13 cellular contexts compared by ENCODE assay signal in the genomic region with DNA sequence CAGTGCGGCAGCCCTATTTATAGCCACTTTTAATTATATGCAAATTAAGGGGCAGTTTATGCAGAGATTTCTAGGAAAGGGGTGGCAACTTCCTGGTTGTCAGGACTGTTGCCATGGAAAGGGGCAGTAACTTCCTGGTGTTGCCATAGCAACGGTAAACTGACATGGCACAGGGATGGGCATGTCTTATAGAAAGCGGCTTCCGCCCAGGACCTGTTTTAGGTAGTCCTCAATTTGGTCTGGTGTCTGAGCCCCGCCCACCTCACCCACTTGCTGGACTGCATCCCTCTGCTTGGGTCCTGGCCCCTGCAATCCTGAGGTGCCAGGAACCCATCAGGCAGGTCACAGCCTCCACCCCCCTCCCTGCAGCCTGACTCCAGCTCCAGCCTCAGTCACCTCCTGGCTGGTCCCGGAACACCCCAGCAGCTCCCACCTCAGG.
A peak's percentile ranks its signal among the peaks of the same experiment; 100 is the strongest.
DNase-seq lines count a peak whose midpoint lies in the region; ATAC-seq and TF ChIP-seq lines count a peak whose summit lies in the region.
"Had no signal": no experiment of that assay in that cellular context is flagged by ENCODE, and none has a peak within 500 bp of the region (broad histone marks: within the 10 kb centered on the region; RNA-seq: fewer than 3 reads in every experiment).

No MANE protein-coding gene starts in this region.

- H3K9me3 ChIP-seq in transverse colon: no peaks in the 10 kb centered on the region

- no peak for TF ChIP-seq EP300 in transverse colon (IDR thresholded peaks at IDR 0.05; ENCODE audit: low read depth)

- no peak for ATAC-seq in HG03097 (IDR thresholded peaks at IDR 0.05; ENCODE audit: low FRiP score, unreplicated experiment)
- ATAC-seq: GM12878 had no signal

- peak; percentile 44 for DNase-seq in A172 (ENCODE audit: low spot score)
- peak; percentile 5 for DNase-seq in ELR (ENCODE audit: low read depth)
- DNase-seq in NCI-H2196 treated with DMSO at 0.1 percent for 48 hours (lab: John Stamatoyannopoulos, UW; ENCODE audit: unreplicated experiment): peak; percentile 2
- DNase-seq in dorsolateral prefrontal cortex: peak in 7 of 10 donors; percentile 6 to 72 (median 45)
- no peak for DNase-seq in GM10266 (ENCODE audit: extremely low spot score)
- DNase-seq in transverse colon: no peak
- no peak for DNase-seq in activated naive CD4-positive, alpha-beta T cell (lab: John Stamatoyannopoulos, UW)
- DNase-seq: activated CD4-positive, alpha-beta T cell treated with anti-CD3 and anti-CD28 coated beads, Interleukin-2, amount 50 U/mL, for 1 hour; C1 segment of cervical spinal cord; effector CD8-positive, alpha-beta T cell had no signal

- in situ Hi-C loops in transverse colon (cut with MboI; ENCODE audit: low pct_ligation_motif_present in 1 of 4, low pct_unique_long_range_greater_than_20kb in 1 of 4, low sequenced_read_pairs in 3 of 4): no loop called here

- H3K27ac ChIP-seq in dorsolateral prefrontal cortex: no peak overlapping the region
- no peak overlapping the region for H3K27ac ChIP-seq in transverse colon

- 17 to 74% methylated on average over 1 to 6 of the region's 6 CpGs for WGBS in transverse colon (ENCODE audit: low coverage in 1 of 2), 2 donors

- peak overlapping the region in 1 of 59 donors; percentile 6 for H3K4me3 ChIP-seq in dorsolateral prefrontal cortex
- no peak overlapping the region for H3K4me3 ChIP-seq in transverse colon
- H3K4me3 ChIP-seq: GM12878, smooth muscle cell had no signal

- H3K27me3 ChIP-seq in dorsolateral prefrontal cortex (peaks cover 0 to 17% (median 0%) of the 10 kb centered on the region in 45 donors), transverse colon (no peaks in the 10 kb centered on the region)

- intact Hi-C loops in dorsolateral prefrontal cortex (cut with DNase I): loop anchor here in 1 of 2 donors (10.0 kb wide), 1 partner anchor 91 kb away; no protein-coding TSS in a partner anchor
- intact Hi-C loops in transverse colon (cut with DNase I; ENCODE audit: low total_unique reads): no loop called here

- H3K36me3 ChIP-seq in transverse colon: no peaks in the 10 kb centered on the region

- TF ChIP-seq POLR2A in transverse colon (IDR thresholded peaks at IDR 0.05): no peak

- TF ChIP-seq CTCF in dorsolateral prefrontal cortex (IDR thresholded peaks at IDR 0.05 in 54 of 56, conservative IDR thresholded peaks at IDR 0.05 in 2 of 56; ENCODE audit: low read depth in 1 of 56, partially characterized antibody in 56 of 56) (no peak), GM10266 (IDR thresholded peaks at IDR 0.05; ENCODE audit: control insufficient read depth, insufficient read depth, low read depth, missing control alignments) (no peak), transverse colon (IDR thresholded peaks at IDR 0.05) (no peak)

- no peaks in the 10 kb centered on the region for H3K4me1 ChIP-seq in transverse colon

Comparison
In these comparisons a context has a peak if more than half of its experiments do, and no peak if none do; other contexts are left out.
1. DNase-seq: peak in A172 (single experiment), ELR (single experiment), NCI-H2196 treated with DMSO at 0.1 percent for 48 hours (single experiment) and dorsolateral prefrontal cortex (7 of 10); none in GM10266 (single experiment), transverse colon (single experiment) and activated naive CD4-positive, alpha-beta T cell (0 of 4).